Comparison of ENCODE assay signal across 37 cellular contexts in genomic region chr1:175548774-175549173, GRCh38.
A peak's percentile ranks its signal among the peaks of the same experiment; 100 is the strongest.
DNase-seq lines count a peak whose midpoint lies in the region; ATAC-seq, FAIRE-seq and TF ChIP-seq lines count a peak whose summit lies in the region.
"Had no signal": no experiment of that assay in that cellular context is flagged by ENCODE, and none has a peak within 500 bp of the region (broad histone marks: within the 10 kb centered on the region; RNA-seq: fewer than 3 reads in every experiment).

No MANE protein-coding gene starts in this region.

- H2AFZ ChIP-seq in endothelial cell of umbilical vein (ENCODE audit: low read depth, low read length): no peak overlapping the region
- H2AFZ ChIP-seq: GM23338 had no signal

- no TSS peak for BruUV-seq in endothelial cell of umbilical vein (replicated peaks; lab: Mats Ljungman, UMichigan)

- ATAC-seq in GM18868 (IDR thresholded peaks at IDR 0.05; ENCODE audit: unreplicated experiment) (no peak), GM21717 (IDR thresholded peaks at IDR 0.05; ENCODE audit: unreplicated experiment) (no peak)
- ATAC-seq: gastroesophageal sphincter; GM23338; lower lobe of right lung; mucosa of descending colon; natural killer cell treated with Interleukin-12 subunit alpha and Interleukin-12 subunit beta and Interleukin-15 and Interleukin-18, amount 100 ng/mL, for 72 hours; stimulated activated memory B cell treated with anti-CD40 and anti-IgM and Interleukin-4, amounts not matched to agents 10 μg/mL and 1 μg/mL and 100 μg/mL, for 72 hours had no signal

- H3K27me3 ChIP-seq in endothelial cell of umbilical vein (ENCODE audit: control insufficient read depth in 2 of 2, insufficient read depth in 2 of 2, low read length in 2 of 2) (no peaks in the 10 kb centered on the region), kidney epithelial cell (ENCODE audit: control insufficient read depth, insufficient read depth, low read length) (no peaks in the 10 kb centered on the region)
- H3K27me3 ChIP-seq: BE2C, ovary, sigmoid colon had no signal

- peak; percentile 96 for FAIRE-seq in endothelial cell of umbilical vein (lab: Jason Lieb, UNC)
- FAIRE-seq: colon, GM12892 had no signal

- no peaks in the 10 kb centered on the region for H3K36me3 ChIP-seq in endothelial cell of umbilical vein (ENCODE audit: control insufficient read depth in 2 of 2, extremely low read depth in 1 of 2, insufficient read depth in 2 of 2, low read length in 2 of 2)
- no peaks in the 10 kb centered on the region for H3K36me3 ChIP-seq in kidney epithelial cell (ENCODE audit: control insufficient read depth, insufficient read depth, low read length)
- H3K36me3 ChIP-seq: BE2C, esophagus squamous epithelium, gastroesophageal sphincter, lower lobe of right lung, ovary, sigmoid colon had no signal

- TF ChIP-seq CTCF in RWPE1 (conservative IDR thresholded peaks at IDR 0.05; ENCODE audit: low read depth) (no peak), endothelial cell of umbilical vein (IDR thresholded peaks at IDR 0.05; ENCODE audit: extremely low read depth in 1 of 2, insufficient read depth in 1 of 2, low read depth in 1 of 2, low read length in 2 of 2) (no peak), kidney epithelial cell (IDR thresholded peaks at IDR 0.05; ENCODE audit: insufficient read depth, low read length, poor library complexity, severe bottlenecking) (no peak)

- DNase-seq in G401 (ENCODE audit: low spot score) (peak; percentile 67), RWPE1 (ENCODE audit: low spot score) (peak; percentile 82), endothelial cell of umbilical vein (ENCODE audit: low read depth, low spot score) (peak; percentile 94), kidney epithelial cell (ENCODE audit: low read depth) (peak; percentile 63), SKM-1 treated with dmso at 0.1 percent for 144 hours (lab: John Stamatoyannopoulos, UW; ENCODE audit: unreplicated experiment) (no peak)
- no peak for DNase-seq in activated CD4-positive, alpha-beta T cell treated with anti-CD3 and anti-CD28 coated beads for 1 hour
- DNase-seq: ACHN; activated CD4-positive, alpha-beta T cell treated with anti-CD3 and anti-CD28 coated beads for 48 hours; activated gamma-delta T cell; activated naive CD8-positive, alpha-beta T cell treated with anti-CD3 and anti-CD28 coated beads, Interleukin-2, amount 10 ng/mL, durations not matched to agents 7 days and 5 days; activated T-cell treated with anti-CD3 and anti-CD28 coated beads, Interleukin-2, amount 50 U/mL, for 1 hour; BE2C; CD8-positive, alpha-beta memory T cell; DMS 273 treated with DMSO at 0.1 percent for 48 hours; effector memory CD4-positive, alpha-beta T cell; esophagus squamous epithelium; IMR-90; lower lobe of right lung; mucosa of descending colon; NCI-H1105; NCI-H1930; NCI-H345; OCI-M1; ovary; SHP77 treated with DMSO at 0.1 percent for 48 hours; sigmoid colon; stimulated activated CD4-positive, alpha-beta T cell treated with anti-CD3 and anti-CD28 coated beads, Interleukin-4, amount 100 ng/mL, for 4 hours; T-helper 9 cell had no signal

- no peaks in the 10 kb centered on the region for H3K9me1 ChIP-seq in endothelial cell of umbilical vein (replicated peaks; ENCODE audit: control insufficient read depth, extremely low read depth, insufficient read depth, low read length)

- peak overlapping the region; percentile 81 for H3K27ac ChIP-seq in RWPE1
- peak overlapping the region; percentile 4 for H3K27ac ChIP-seq in endothelial cell of umbilical vein (ENCODE audit: insufficient read depth, low read depth, low read length)
- H3K27ac ChIP-seq: gastroesophageal sphincter, lower lobe of right lung, ovary, sigmoid colon, VCaP had no signal

- POLR2A ChIA-PET in RWPE1 (lab: Yijun Ruan, JAX; ENCODE audit: low non-redundant PET): no interaction called here
- POLR2A ChIA-PET in endothelial cell of umbilical vein (lab: Charles Lee): no interaction called here

- in situ Hi-C loops in G401 (cut with HindIII; ENCODE audit: low sequenced_read_pairs): no loop called here

- CTCF ChIA-PET in RWPE1 (lab: Yijun Ruan, JAX): no interaction called here
- CTCF ChIA-PET in endothelial cell of umbilical vein (lab: Charles Lee): interaction anchor here (0.9 to 1.0 kb wide), 4 partner anchors 35 to 194 kb away, joined by 3 to 4 read pairs (median 3); partner anchors contain the start of gene TNR

- no peaks in the 10 kb centered on the region for H3K79me2 ChIP-seq in endothelial cell of umbilical vein (ENCODE audit: control insufficient read depth, insufficient read depth, low read length)

- peak overlapping the region; percentile 7 for H3K4me2 ChIP-seq in endothelial cell of umbilical vein (ENCODE audit: insufficient read depth, low read length)
- H3K4me2 ChIP-seq: GM23338 had no signal

- H3K9ac ChIP-seq in endothelial cell of umbilical vein (replicated peaks; ENCODE audit: extremely low read depth, insufficient read depth, low read length): no peak overlapping the region

- H4K20me1 ChIP-seq in endothelial cell of umbilical vein (replicated peaks; ENCODE audit: control insufficient read depth, extremely low read depth, insufficient read depth, low read length): no peaks in the 10 kb centered on the region

- H3K4me1 ChIP-seq in endothelial cell of umbilical vein (ENCODE audit: control insufficient read depth, extremely low read depth, insufficient read depth, low read length): peaks cover 20% of the 10 kb centered on the region
- H3K4me1 ChIP-seq: BE2C, gastroesophageal sphincter, lower lobe of right lung, sigmoid colon had no signal

- intact Hi-C loops in endothelial cell of umbilical vein (cut with micrococcal nuclease): loop anchor here (2.0 kb wide), 1 partner anchor 50 kb away; no protein-coding TSS in a partner anchor

- H3K4me3 ChIP-seq in endothelial cell of umbilical vein (replicated peaks in 1 of 3; ENCODE audit: insufficient read depth in 1 of 3, low read depth in 1 of 3, low read length in 3 of 3) (no peak overlapping the region), kidney epithelial cell (ENCODE audit: low read depth, low read length) (no peak overlapping the region)
- H3K4me3 ChIP-seq: esophagus squamous epithelium, gastroesophageal sphincter, GM23338, lower lobe of right lung, mucosa of descending colon, ovary, sigmoid colon had no signal

- TF ChIP-seq POLR2A in endothelial cell of umbilical vein (IDR thresholded peaks at IDR 0.05; ENCODE audit: low read depth, low read length): no peak

- no peaks in the 10 kb centered on the region for H3K9me3 ChIP-seq in endothelial cell of umbilical vein (replicated peaks; ENCODE audit: control insufficient read depth, insufficient read depth, low read length)
- H3K9me3 ChIP-seq: BE2C, esophagus squamous epithelium, gastroesophageal sphincter, lower lobe of right lung, mucosa of descending colon, ovary, sigmoid colon had no signal

- dilution Hi-C loops in endothelial cell of umbilical vein (cut with MboI; ENCODE audit: extremely low pct_ligation_motif_present, low sequenced_read_pairs): no loop called here

TF ChIP-seq in endothelial cell of umbilical vein, 7 proteins besides CTCF, POLR2A, EP300 and RAD21:
- TF ChIP-seq MAX (IDR thresholded peaks at IDR 0.05; ENCODE audit: insufficient read depth, insufficient read length) (peak; percentile 39), MYC (IDR thresholded peaks at IDR 0.05; ENCODE audit: low read depth, low read length) (no peak), FOS (IDR thresholded peaks at IDR 0.05; ENCODE audit: borderline replicate concordance, insufficient read depth, low read length) (peak; percentile 79), JUN (IDR thresholded peaks at IDR 0.05; ENCODE audit: borderline replicate concordance, insufficient read depth, insufficient read length, low read depth) (peak; percentile 57), POLR2AphosphoS5 (IDR thresholded peaks at IDR 0.05; ENCODE audit: insufficient read depth, low read depth, low read length) (peak; percentile 40), EZH2 (IDR thresholded peaks at IDR 0.05; ENCODE audit: borderline replicate concordance, low read depth, low read length, severe bottlenecking) (no peak), GATA2 (IDR thresholded peaks at IDR 0.05; ENCODE audit: insufficient read depth, insufficient read length, low read depth, low read length) (peak; percentile 30)

Comparison
In these comparisons a context has a peak if more than half of its experiments do, and no peak if none do; other contexts are left out.
1. DNase-seq: peak in G401 (single experiment), RWPE1 (single experiment), endothelial cell of umbilical vein (single experiment) and kidney epithelial cell (single experiment); none in SKM-1 treated with dmso at 0.1 percent for 144 hours (single experiment) and activated CD4-positive, alpha-beta T cell treated with anti-CD3 and anti-CD28 coated beads for 1 hour (single experiment).